Comparison of ENCODE assay signal across 15 cellular contexts in genomic region chr1:201537028-201537427, GRCh38. TPM values are rescaled to one million over a fixed set of nuclear protein-coding genes. Genes with fewer than 3 reads are reported as not detected.
DNase-seq lines count a peak whose midpoint lies in the region; ATAC-seq and TF ChIP-seq lines count a peak whose summit lies in the region.
"Had no signal": no experiment of that assay in that cellular context is flagged by ENCODE, and none has a peak within 500 bp of the region (broad histone marks: within the 10 kb centered on the region; RNA-seq: fewer than 3 reads in every experiment).

No MANE protein-coding gene starts in this region.

- H4K12ac ChIP-seq in trophoblast cell (ENCODE audit: low read depth, low read length): no peak overlapping the region

- H3K9ac ChIP-seq in skeletal muscle satellite cell (ENCODE audit: low read depth, low read length) (peak overlapping the region; percentile 51), trophoblast cell (ENCODE audit: low read length) (no peak overlapping the region)

- peaks cover 35% of the 10 kb centered on the region for H3K79me1 ChIP-seq in trophoblast cell (ENCODE audit: low read length)

- WGBS in trophoblast cell (ENCODE audit: extremely low coverage, insufficient coverage, insufficient read length): no CpG with 5 or more reads among the region's 2 CpGs

- H3K27ac ChIP-seq in Peyer's patch: peak overlapping the region in 3 of 4 donors; percentile 21 to 73 (median 61)
- H3K27ac ChIP-seq in trophoblast cell (ENCODE audit: low read depth, low read length): no peak overlapping the region

- H2AFZ ChIP-seq in trophoblast cell (ENCODE audit: insufficient read depth, low read length, poor library complexity): no peak overlapping the region

- H3K4me3 ChIP-seq in AG09309 (ENCODE audit: control insufficient read depth, low read depth, low read length) (peak overlapping the region; percentile 18), Peyer's patch (no peak overlapping the region), foreskin fibroblast (ENCODE audit: low read depth in 1 of 2, low read length in 2 of 2) (peak overlapping the region; percentile 15 to 45), skeletal muscle satellite cell (ENCODE audit: low read length) (peak overlapping the region; percentile 58), trophoblast cell (ENCODE audit: low read depth, low read length) (no peak overlapping the region)

- peaks cover 18% of the 10 kb centered on the region for H3K79me2 ChIP-seq in trophoblast cell (ENCODE audit: control insufficient read depth, insufficient read depth, low read length, poor library complexity)

- no peak for TF ChIP-seq POLR2A in Peyer's patch (IDR thresholded peaks at IDR 0.05)

- H3K27me3 ChIP-seq in Peyer's patch (peaks cover 0 to 4% of the 10 kb centered on the region in 2 donors), skeletal muscle satellite cell (ENCODE audit: control insufficient read depth, insufficient read depth, low read length) (no peaks in the 10 kb centered on the region), trophoblast cell (ENCODE audit: insufficient read depth, low read length) (no peaks in the 10 kb centered on the region)

- no peak overlapping the region for H2BK5ac ChIP-seq in trophoblast cell (ENCODE audit: low read depth, low read length, poor library complexity)

- DNase-seq in AG09309 (ENCODE audit: low read depth): no peak
- no peak for DNase-seq in Peyer's patch
- peak in 1 of 2 donors; percentile 63 for DNase-seq in foreskin fibroblast
- DNase-seq in trophoblast cell: no peak
- no peak for DNase-seq in NCI-H2107 treated with DMSO at 0.1 percent for 48 hours (lab: John Stamatoyannopoulos, UW; ENCODE audit: unreplicated experiment)
- DNase-seq: activated naive CD4-positive, alpha-beta T cell treated with anti-CD3 and anti-CD28 coated beads, Interleukin-2, amount 50 U/mL, for 16 hours; caudate nucleus; H7; KG1; NCI-H1417 treated with DMSO at 0.1 percent for 48 hours; stimulated activated CD4-positive, alpha-beta T cell treated with anti-CD3 and anti-CD28 coated beads, Interleukin-4, amount 100 ng/mL, for 1 hour had no signal

- no peak overlapping the region for H3K18ac ChIP-seq in trophoblast cell (ENCODE audit: low read length)

- H3K14ac ChIP-seq in trophoblast cell (ENCODE audit: low read length): no peak overlapping the region

- no peaks in the 10 kb centered on the region for H3K9me3 ChIP-seq in Peyer's patch
- no peaks in the 10 kb centered on the region for H3K9me3 ChIP-seq in skeletal muscle satellite cell (replicated peaks; ENCODE audit: low read length)
- H3K9me3 ChIP-seq in trophoblast cell (ENCODE audit: insufficient read depth, low read depth, low read length): no peaks in the 10 kb centered on the region

- no peak overlapping the region for H2AK5ac ChIP-seq in trophoblast cell (ENCODE audit: low read length)

- H3K4me2 ChIP-seq in skeletal muscle satellite cell (ENCODE audit: low read length): peak overlapping the region; percentile 79
- no peak overlapping the region for H3K4me2 ChIP-seq in trophoblast cell (ENCODE audit: low read length)

- no peak overlapping the region for H2BK12ac ChIP-seq in trophoblast cell (ENCODE audit: low read length)

- H4K91ac ChIP-seq in trophoblast cell (ENCODE audit: low read depth, low read length): no peak overlapping the region

- no peak overlapping the region for H3K4ac ChIP-seq in trophoblast cell (ENCODE audit: low read depth, low read length)

- H3K36me3 ChIP-seq in Peyer's patch: no peaks in the 10 kb centered on the region
- H3K36me3 ChIP-seq in skeletal muscle satellite cell (ENCODE audit: insufficient read depth, low read length): no peaks in the 10 kb centered on the region
- H3K36me3 ChIP-seq in trophoblast cell (ENCODE audit: control insufficient read depth in 1 of 2, insufficient read depth in 2 of 2, low read length in 2 of 2): no peaks in the 10 kb centered on the region

- H2BK120ac ChIP-seq in trophoblast cell (ENCODE audit: insufficient read depth, low read length, poor library complexity): no peak overlapping the region

- no peak overlapping the region for H3K23ac ChIP-seq in trophoblast cell (ENCODE audit: low read length)

- ATAC-seq in HG03460 (IDR thresholded peaks at IDR 0.05; ENCODE audit: unreplicated experiment): no peak
- no peak for ATAC-seq in HG02678 (IDR thresholded peaks at IDR 0.05; ENCODE audit: unreplicated experiment)
- ATAC-seq: activated CD4-positive, CD25-positive, alpha-beta regulatory T cell treated with anti-CD3 and anti-CD28 coated beads, Interleukin-2, amount 50 U/mL, for 24 hours had no signal

- TF ChIP-seq CTCF in AG09309 (IDR thresholded peaks at IDR 0.05; ENCODE audit: control insufficient read depth, insufficient read depth, low read depth, low read length, missing control alignments): no peak
- TF ChIP-seq CTCF in Peyer's patch (IDR thresholded peaks at IDR 0.05): no peak
- TF ChIP-seq CTCF in foreskin fibroblast (IDR thresholded peaks at IDR 0.05; ENCODE audit: low read depth, low read length): no peak

- no peak overlapping the region for H4K8ac ChIP-seq in trophoblast cell (ENCODE audit: low read depth, low read length)

- H3K4me1 ChIP-seq in Peyer's patch (peaks cover 0 to 29% (median 15%) of the 10 kb centered on the region in 4 donors), skeletal muscle satellite cell (ENCODE audit: control insufficient read depth, insufficient read depth, low read length) (peaks cover 60% of the 10 kb centered on the region), trophoblast cell (ENCODE audit: control insufficient read depth in 1 of 2, insufficient read depth in 2 of 2, low read length in 2 of 2) (peaks cover 23 to 31% of the 10 kb centered on the region in 2 experiments)

RNA-seq across cellular contexts. Expression of gene NAV1, which starts 1.9 kb away (rescaled TPM):
- 10 to 100 TPM in 3 of 4 donors, 1 to 10 TPM in 1; 6.7 to 47.9 (median 14.9) TPM for total RNA-seq in Peyer's patch
- total RNA-seq in skeletal muscle satellite cell (2012; rRNA removed): 43.9 and 60.7 TPM in 2 replicates
- polyA plus RNA-seq in trophoblast cell (2013): 38.9 and 40.5 TPM in 2 replicates

RNA-seq across cellular contexts. Expression of gene CSRP1, which starts 30.1 kb away (rescaled TPM):
- 100 to 1,000 TPM; 139 to 306 (median 160) TPM for total RNA-seq in Peyer's patch
- 169 and 175 TPM in 2 replicates for total RNA-seq in skeletal muscle satellite cell (2012; rRNA removed)
- polyA plus RNA-seq in trophoblast cell (2013): 326 and 348 TPM in 2 replicates

Comparison
In these comparisons a context has a peak if more than half of its experiments do, and no peak if none do; other contexts are left out.
1. H3K4me3 ChIP-seq: peak in AG09309 (single experiment), foreskin fibroblast (2 of 2) and skeletal muscle satellite cell (single experiment); none in Peyer's patch (0 of 4) and trophoblast cell (single experiment).